Comparison of ENCODE assay signal across 8 cellular contexts in the genomic region with DNA sequence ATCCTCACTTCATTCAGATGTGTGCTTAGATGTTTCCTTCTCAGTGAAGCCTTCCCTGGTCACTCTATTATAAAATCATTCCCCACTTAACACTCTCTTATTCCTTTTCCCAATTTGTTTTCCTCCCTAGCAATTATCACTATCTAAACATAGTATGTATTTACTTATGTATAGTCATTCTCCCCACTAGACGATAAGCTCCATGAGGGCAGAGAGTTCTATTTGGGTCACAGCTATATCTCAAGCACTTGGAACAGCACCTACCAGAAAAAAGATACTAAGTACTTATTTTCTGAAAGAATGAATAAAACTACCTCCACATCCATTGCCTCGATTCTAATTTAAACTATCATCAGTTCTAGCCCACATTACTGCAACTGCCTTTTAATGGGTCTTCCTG.
"Had no signal": no experiment of that assay in that cellular context is flagged by ENCODE, and none has a peak within 500 bp of the region (broad histone marks: within the 10 kb centered on the region; RNA-seq: fewer than 3 reads in every experiment).

No MANE protein-coding gene starts in this region.

- FAIRE-seq: G401.6, GM12878, GM12891, GM12892, GM18507, GM19239 had no signal

- DNase-seq: GDM1, GF-D8 had no signal

- ATAC-seq: GM12878 had no signal

- H3K4me3 ChIP-seq: GM12878 had no signal
